7 cellular contexts compared by ENCODE assay signal in genomic region chr4:127407572-127407971, GRCh38.
DNase-seq lines count a peak whose midpoint lies in the region; ATAC-seq and TF ChIP-seq lines count a peak whose summit lies in the region.
"Not testable (repeated sequence)": the region's sequence is repeated elsewhere in the genome, so short reads cannot be mapped to it uniquely, and the experiment has no call there.

No MANE protein-coding gene starts in this region.

- POLR2A ChIA-PET in WTC11 (lab: Charles Lee), result interaction anchor here (0.6 kb wide), 1 partner anchor 828 kb away, joined by 3 read pairs; no protein-coding TSS in a partner anchor

- H3K4me3 ChIP-seq in GM12865 (ENCODE audit: low read depth, low read length); epithelial cell of esophagus (ENCODE audit: low read length): not testable (repeated sequence)

- peaks cover 61% of the 10 kb centered on the region for H3K4me1 Mint-ChIP-seq in Calu3 (ENCODE audit: low read depth, unreplicated experiment)
- not testable (repeated sequence) for H3K4me1 Mint-ChIP-seq in WTC11
- peaks cover 18% of the 10 kb centered on the region for H3K4me1 Mint-ChIP-seq in type B pancreatic cell (ENCODE audit: unreplicated experiment)

- peak overlapping the region; percentile 90 for H3K27ac Mint-ChIP-seq in Calu3 (ENCODE audit: unreplicated experiment)
- peak overlapping the region; percentile 60 for H3K27ac Mint-ChIP-seq in WTC11
- H3K27ac Mint-ChIP-seq in type B pancreatic cell, result peak overlapping the region; percentile 32

- H3K9me3 Mint-ChIP-seq in Calu3 (ENCODE audit: low read depth, unreplicated experiment), result not testable (repeated sequence)
- peaks cover 52% of the 10 kb centered on the region for H3K9me3 Mint-ChIP-seq in WTC11
- H3K9me3 Mint-ChIP-seq in type B pancreatic cell, result peaks cover 11% of the 10 kb centered on the region

- not testable (repeated sequence) for TF ChIP-seq CTCF in Calu3 (IDR thresholded peaks at IDR 0.05; ENCODE audit: unreplicated experiment); GM12865 (IDR thresholded peaks at IDR 0.05; ENCODE audit: insufficient read depth, low read depth, low read length, missing control alignments); WTC11 (IDR thresholded peaks at IDR 0.05); epithelial cell of esophagus (IDR thresholded peaks at IDR 0.05; ENCODE audit: insufficient read depth, low read depth, low read length, missing control alignments); type B pancreatic cell (conservative IDR thresholded peaks at IDR 0.05)

- not testable (repeated sequence) for BruUV-seq in Calu3 (replicated peaks; lab: Mats Ljungman, UMichigan)

- intact Hi-C loops in Calu3 (cut with micrococcal nuclease; ENCODE audit: unreplicated experiment), result loop anchor here (10.0 kb wide), 3 partner anchors 177 to 1173 kb away; no protein-coding TSS in a partner anchor

- peaks cover 14% of the 10 kb centered on the region for H3K36me3 Mint-ChIP-seq in Calu3 (ENCODE audit: insufficient read depth, unreplicated experiment)
- H3K36me3 Mint-ChIP-seq in WTC11, result peaks cover 45% of the 10 kb centered on the region
- H3K36me3 Mint-ChIP-seq in type B pancreatic cell, result not testable (repeated sequence)

- not testable (repeated sequence) for ATAC-seq in WTC11

- peak overlapping the region; percentile 57 for H3K4me3 Mint-ChIP-seq in Calu3 (ENCODE audit: low read depth, unreplicated experiment)
- H3K4me3 Mint-ChIP-seq in WTC11, type B pancreatic cell: not testable (repeated sequence)

- CTCF ChIA-PET in Calu3 (lab: Charles Lee), result interaction anchor here (1.2 kb wide), 1 partner anchor 1679 kb away, joined by 3 read pairs; no protein-coding TSS in a partner anchor
- CTCF ChIA-PET in WTC11 (lab: Charles Lee), result not testable (repeated sequence)

- H3K27me3 Mint-ChIP-seq in Calu3 (ENCODE audit: unreplicated experiment); WTC11 (ENCODE audit: low read depth); type B pancreatic cell: not testable (repeated sequence)

- DNase-seq in Calu3 (peak; percentile 77), GM12865 (ENCODE audit: low read depth) (peak; percentile 22), HT-29 (ENCODE audit: low spot score) (peak; percentile 69), NCI-H510A (lab: John Stamatoyannopoulos, UW) (peak; percentile 22), WTC11 (ENCODE audit: low spot score) (peak; percentile 51), epithelial cell of esophagus (ENCODE audit: low read depth) (peak; percentile 21)
- not testable (repeated sequence) for DNase-seq in type B pancreatic cell (ENCODE audit: extremely low spot score, unreplicated experiment)

TF ChIP-seq in WTC11, 78 proteins besides CTCF, POLR2A, EP300 and RAD21:
- TF ChIP-seq USF2 (CRISPR knock-in tag; IDR thresholded peaks at IDR 0.05) (0 out of 2 replicates have a peak, but pooled peaks have one; percentile 11), AR (CRISPR knock-in tag; IDR thresholded peaks at IDR 0.05) (0 out of 2 replicates have a peak, but pooled peaks have one; percentile 18)

Comparison
In these comparisons a context has a peak if more than half of its experiments do, and no peak if none do; other contexts are left out.
1. H3K27ac Mint-ChIP-seq: peak in every context shown above with its lines; median percentile 90 in Calu3; 60 in WTC11; 32 in type B pancreatic cell.